ENCODE assay signal across 1 cellular context in the genomic region with DNA sequence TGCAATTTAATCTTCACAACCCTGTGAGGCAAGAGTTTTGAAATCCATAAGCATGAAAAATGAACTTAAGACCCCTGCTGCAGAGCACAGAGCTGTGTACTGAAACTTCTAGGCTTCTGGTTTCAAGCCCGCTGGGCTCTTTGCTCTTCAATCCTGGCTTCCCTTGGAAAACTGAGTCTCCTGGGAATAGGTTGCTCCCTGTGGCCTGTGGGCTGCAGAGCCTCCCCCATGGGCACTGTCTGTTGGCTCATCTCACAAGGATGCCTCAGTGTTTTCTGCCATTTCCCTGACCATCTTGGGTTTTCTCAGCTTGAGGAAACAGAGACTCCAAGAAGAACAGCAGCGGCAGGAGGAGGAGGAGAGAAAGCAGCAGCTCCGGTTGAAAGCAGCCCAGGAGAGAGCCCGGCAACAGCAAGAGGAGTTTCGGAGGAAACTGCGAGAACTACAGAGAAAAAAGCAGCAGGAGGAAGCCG.
TF ChIP-seq lines count a peak whose summit lies in the region.

No MANE protein-coding gene starts in this region.

TF ChIP-seq in HepG2, 621 proteins besides CTCF, POLR2A, EP300 and RAD21:
- TF ChIP-seq, protein P1, sequence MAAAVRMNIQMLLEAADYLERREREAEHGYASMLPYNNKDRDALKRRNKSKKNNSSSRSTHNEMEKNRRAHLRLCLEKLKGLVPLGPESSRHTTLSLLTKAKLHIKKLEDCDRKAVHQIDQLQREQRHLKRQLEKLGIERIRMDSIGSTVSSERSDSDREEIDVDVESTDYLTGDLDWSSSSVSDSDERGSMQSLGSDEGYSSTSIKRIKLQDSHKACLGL (CRISPR knock-in tag; IDR thresholded peaks at IDR 0.05), result no peak
- TF ChIP-seq ZNF143 (CRISPR knock-in tag; IDR thresholded peaks at IDR 0.05) (no peak), RBAK (CRISPR knock-in tag; IDR thresholded peaks at IDR 0.05) (no peak), ZNF841 (CRISPR knock-in tag; IDR thresholded peaks at IDR 0.05; ENCODE audit: borderline replicate concordance) (no peak), IKZF1 (IDR thresholded peaks at IDR 0.05) (no peak), SP1 (IDR thresholded peaks at IDR 0.05) (no peak), SP1 (CRISPR knock-in tag; IDR thresholded peaks at IDR 0.05) (no peak), ZNF282 (IDR thresholded peaks at IDR 0.05; ENCODE audit: partially characterized antibody) (no peak), ZNF446 (CRISPR knock-in tag; IDR thresholded peaks at IDR 0.05) (no peak), MTA1 (CRISPR knock-in tag; IDR thresholded peaks at IDR 0.05; ENCODE audit: borderline replicate concordance) (no peak), ZNF883 (CRISPR knock-in tag; IDR thresholded peaks at IDR 0.05; ENCODE audit: not compliant biosample characterization) (no peak)
- TF ChIP-seq, protein P2, sequence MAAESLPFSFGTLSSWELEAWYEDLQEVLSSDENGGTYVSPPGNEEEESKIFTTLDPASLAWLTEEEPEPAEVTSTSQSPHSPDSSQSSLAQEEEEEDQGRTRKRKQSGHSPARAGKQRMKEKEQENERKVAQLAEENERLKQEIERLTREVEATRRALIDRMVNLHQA (CRISPR knock-in tag; IDR thresholded peaks at IDR 0.05), result no peak
